In the genomic region with DNA sequence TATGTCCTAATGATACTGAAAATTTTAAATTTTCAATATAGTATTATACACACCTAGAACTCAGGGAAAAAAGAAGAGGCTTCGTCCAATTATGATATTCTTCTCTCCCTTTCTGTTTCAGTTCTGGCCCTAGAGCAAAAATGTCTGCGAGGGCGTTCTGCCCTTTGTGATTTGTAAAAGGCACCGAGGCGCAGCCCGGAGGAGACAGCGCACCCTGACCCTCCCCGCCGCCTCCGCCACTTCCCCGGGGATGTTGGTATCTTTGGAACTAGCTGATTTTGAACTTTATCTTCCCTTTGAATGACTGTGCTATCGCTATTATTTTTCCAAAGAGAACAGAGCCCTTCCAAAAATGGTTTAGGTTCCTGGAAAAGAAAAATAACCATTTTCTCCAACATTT, we compare ENCODE assay signal across 17 cellular contexts.
DNase-seq lines count a peak whose midpoint lies in the region; ATAC-seq and TF ChIP-seq lines count a peak whose summit lies in the region.
"Had no signal": no experiment of that assay in that cellular context is flagged by ENCODE, and none has a peak within 500 bp of the region (broad histone marks: within the 10 kb centered on the region; RNA-seq: fewer than 3 reads in every experiment).

No MANE protein-coding gene starts in this region.

- no peak overlapping the region for H3K27ac ChIP-seq in AG04450 (ENCODE audit: low read depth, low read length)
- H3K27ac ChIP-seq in OCI-LY1 (ENCODE audit: low read depth, low read length, poor library complexity, severe bottlenecking), result peak overlapping the region; percentile 65
- peak overlapping the region; percentile 8 for H3K27ac ChIP-seq in fibroblast of lung (ENCODE audit: insufficient read depth, low read length)

- no peaks in the 10 kb centered on the region for H3F3A ChIP-seq in OCI-LY1 (ENCODE audit: insufficient read depth, low read length)

- peak overlapping the region; percentile 39 for H3K4me3 Mint-ChIP-seq in mesothelial cell of epicardium
- H3K4me3 Mint-ChIP-seq: activated naive CD8-positive, alpha-beta T cell treated with anti-CD3 and anti-CD28 coated beads, Interleukin-2, amount 10 ng/mL, durations not matched to agents 7 days and 5 days; activated T-cell treated with anti-CD3 and anti-CD28 coated beads, Interleukin-2, amount 50 U/mL, for 4 hours; B cell had no signal

- H3K9me2 ChIP-seq in OCI-LY1 (ENCODE audit: low read depth, low read length), result no peaks in the 10 kb centered on the region

- peaks cover 8% of the 10 kb centered on the region for H3K4me1 Mint-ChIP-seq in mesothelial cell of epicardium
- H3K4me1 Mint-ChIP-seq: B cell had no signal

- H2AFZ ChIP-seq in OCI-LY1 (ENCODE audit: low read length), result no peak overlapping the region
- peak overlapping the region; percentile 26 for H2AFZ ChIP-seq in fibroblast of lung (ENCODE audit: low read length)

- H3K27ac Mint-ChIP-seq in mesothelial cell of epicardium, result no peak overlapping the region
- H3K27ac Mint-ChIP-seq: activated naive CD8-positive, alpha-beta T cell treated with anti-CD3 and anti-CD28 coated beads, Interleukin-2, amount 10 ng/mL, durations not matched to agents 7 days and 5 days; B cell had no signal

- ATAC-seq in GM21515 (IDR thresholded peaks at IDR 0.05; ENCODE audit: unreplicated experiment), result no peak
- ATAC-seq: activated T-cell treated with anti-CD3 and anti-CD28 coated beads, Interleukin-2, amount 50 U/mL, for 4 hours had no signal

- no peaks in the 10 kb centered on the region; the same call in 1 of the 2 replicates for H3K36me3 ChIP-seq in OCI-LY1 (ENCODE audit: insufficient read depth, low read length)
- no peaks in the 10 kb centered on the region for H3K36me3 ChIP-seq in fibroblast of lung (ENCODE audit: control insufficient read depth, insufficient read depth, low read length)

- CTCF ChIA-PET in AG04450 (lab: Charles Lee), result no interaction called here

- H3K27me3 ChIP-seq in AG04450 (ENCODE audit: control insufficient read depth, insufficient read depth, low read length) (no peaks in the 10 kb centered on the region), OCI-LY1 (ENCODE audit: insufficient read depth, low read length) (no peaks in the 10 kb centered on the region), fibroblast of lung (ENCODE audit: control insufficient read depth, insufficient read depth, low read length) (no peaks in the 10 kb centered on the region)

- H3K27me3 Mint-ChIP-seq in mesothelial cell of epicardium (ENCODE audit: low read depth), result peaks cover 6% of the 10 kb centered on the region
- H3K27me3 Mint-ChIP-seq: activated naive CD8-positive, alpha-beta T cell treated with anti-CD3 and anti-CD28 coated beads, Interleukin-2, amount 10 ng/mL, durations not matched to agents 7 days and 5 days had no signal

- no peak overlapping the region for H3K9ac ChIP-seq in OCI-LY1 (ENCODE audit: low read length)
- H3K9ac ChIP-seq in fibroblast of lung (ENCODE audit: insufficient read depth, low read length), result no peak overlapping the region

- no peaks in the 10 kb centered on the region for H3K36me3 Mint-ChIP-seq in mesothelial cell of epicardium
- H3K36me3 Mint-ChIP-seq: activated naive CD8-positive, alpha-beta T cell treated with anti-CD3 and anti-CD28 coated beads, Interleukin-2, amount 10 ng/mL, durations not matched to agents 7 days and 5 days had no signal

- no peak for DNase-seq in AG04450 (ENCODE audit: low read depth, low spot score)
- peak in 1 of 2 donors; percentile 12 for DNase-seq in fibroblast of lung (ENCODE audit: low read depth in 2 of 2)
- DNase-seq in mesothelial cell of epicardium (ENCODE audit: low spot score in 2 of 2, unreplicated experiment in 2 of 2), result no peak
- no peak for DNase-seq in ureter (ENCODE audit: low spot score)
- no peak for DNase-seq in midbrain (lab: John Stamatoyannopoulos, UW)
- no peak for DNase-seq in COLO668 (lab: John Stamatoyannopoulos, UW; ENCODE audit: unreplicated experiment)
- DNase-seq: activated CD4-positive, alpha-beta T cell treated with anti-CD3 and anti-CD28 coated beads, Interleukin-2, amount 50 U/mL, for 4 hours; activated naive CD8-positive, alpha-beta T cell treated with anti-CD3 and anti-CD28 coated beads, Interleukin-2, amount 10 ng/mL, durations not matched to agents 7 days and 5 days; activated T-cell treated with anti-CD3 and anti-CD28 coated beads, Interleukin-2, amount 50 U/mL, for 4 hours; DMS 273 treated with DMSO at 0.1 percent for 48 hours; NCI-H1417 treated with DMSO at 0.1 percent for 48 hours; NCI-H2171 treated with DMSO at 0.1 percent for 48 hours; NK-92 treated with Interleukin-12 subunit alpha and Interleukin-12 subunit beta, amount 100 ng/mL, for 24 hours; SIG-M5 had no signal

- no peaks in the 10 kb centered on the region for H3K9me3 ChIP-seq in AG04450 (ENCODE audit: control insufficient read depth, insufficient read depth, low read length)
- no peaks in the 10 kb centered on the region for H3K9me3 ChIP-seq in OCI-LY1 (ENCODE audit: low read length)
- H3K9me3 ChIP-seq in fibroblast of lung (ENCODE audit: control insufficient read depth, insufficient read depth, low read depth, low read length), result no peaks in the 10 kb centered on the region

- H3K4me2 ChIP-seq in OCI-LY1 (ENCODE audit: low read length) (no peak overlapping the region), fibroblast of lung (ENCODE audit: extremely low read depth, insufficient read depth, low read length) (peak overlapping the region; percentile 64)

- H3K4me3 ChIP-seq in AG04450 (ENCODE audit: low read depth, low read length), result peak overlapping the region; percentile 25
- H3K4me3 ChIP-seq in OCI-LY1 (ENCODE audit: low read depth, low read length, poor library complexity, severe bottlenecking), result no peak overlapping the region
- H3K4me3 ChIP-seq in fibroblast of lung (replicated peaks in 1 of 4; ENCODE audit: control extremely low read depth in 1 of 4, insufficient read depth in 1 of 4, low read depth in 3 of 4, low read length in 4 of 4), result peak overlapping the region in 3 of 4 experiments; percentile 21 to 45 (median 43)

- H4K20me1 ChIP-seq in OCI-LY1 (ENCODE audit: insufficient read depth, low read length) (no peaks in the 10 kb centered on the region), fibroblast of lung (ENCODE audit: control insufficient read depth, extremely low read depth, insufficient read depth, low read length) (no peaks in the 10 kb centered on the region)

- H3K9me3 Mint-ChIP-seq in mesothelial cell of epicardium, result peaks cover 16% of the 10 kb centered on the region
- H3K9me3 Mint-ChIP-seq: activated T-cell treated with anti-CD3 and anti-CD28 coated beads, Interleukin-2, amount 50 U/mL, for 4 hours had no signal

- TF ChIP-seq CTCF in AG04450 (IDR thresholded peaks at IDR 0.05; ENCODE audit: low read depth, low read length) (no peak), OCI-LY1 (IDR thresholded peaks at IDR 0.05; ENCODE audit: low read length) (no peak), fibroblast of lung (conservative IDR thresholded peaks at IDR 0.05 in 1 of 2, IDR thresholded peaks at IDR 0.05 in 1 of 2; ENCODE audit: low read depth in 1 of 2, low read length in 2 of 2) (no peak), mesothelial cell of epicardium (IDR thresholded peaks at IDR 0.05; ENCODE audit: unreplicated experiment) (no peak)

- POLR2A ChIA-PET in AG04450 (lab: Yijun Ruan, JAX), result no interaction called here

- peaks cover 39% of the 10 kb centered on the region for H3K4me1 ChIP-seq in OCI-LY1 (ENCODE audit: insufficient read depth, low read length, severe bottlenecking)
- H3K4me1 ChIP-seq in fibroblast of lung (ENCODE audit: control insufficient read depth, extremely low read depth, insufficient read depth, low read length), result no peaks in the 10 kb centered on the region

- H3K79me2 ChIP-seq in OCI-LY1 (ENCODE audit: insufficient read depth, low read length) (no peaks in the 10 kb centered on the region), fibroblast of lung (ENCODE audit: control insufficient read depth, insufficient read depth, low read length) (no peaks in the 10 kb centered on the region)
